Comparison of ENCODE assay signal across 8 cellular contexts in the genomic region with DNA sequence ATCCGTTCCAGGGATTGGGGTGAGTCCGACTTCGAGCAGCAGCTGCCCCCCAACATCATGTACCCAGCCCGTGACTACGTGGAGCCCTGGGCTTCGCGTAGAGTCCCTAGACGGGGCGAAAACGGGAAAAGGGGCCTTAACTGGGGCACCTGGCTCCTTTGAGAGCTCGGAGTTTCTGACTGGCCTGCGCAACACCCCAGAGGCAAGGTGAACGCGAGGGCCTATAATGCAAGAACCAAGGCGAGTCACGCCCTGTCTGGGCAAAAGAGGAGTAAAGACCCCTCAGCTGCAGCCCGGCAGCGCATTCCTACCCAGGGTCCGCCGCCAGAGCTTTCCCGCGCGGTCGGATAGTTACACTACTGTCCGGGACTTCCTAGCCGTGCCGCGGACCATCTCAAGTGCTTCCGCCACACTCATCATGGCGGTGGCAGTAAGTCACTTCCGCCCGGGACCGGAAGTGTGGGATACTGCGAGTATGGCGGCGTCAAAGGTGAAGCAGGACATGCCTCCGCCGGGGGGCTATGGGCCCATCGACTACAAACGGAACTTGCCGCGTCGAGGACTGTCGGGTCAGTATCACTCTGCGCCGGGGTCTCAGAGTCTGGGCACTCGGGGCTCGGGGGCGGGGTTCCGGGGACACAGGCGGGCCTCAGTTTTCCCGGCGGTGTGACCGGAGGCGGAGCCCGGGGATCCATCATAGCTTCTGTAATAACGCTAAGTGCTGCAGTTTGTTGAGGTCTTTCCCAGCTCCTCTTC. TPM values are rescaled to one million over a fixed set of nuclear protein-coding genes. Genes with fewer than 3 reads are reported as not detected.
DNase-seq lines count a peak whose midpoint lies in the region; ATAC-seq and TF ChIP-seq lines count a peak whose summit lies in the region.

A gene (plus strand): TSS at position 462 of the 756 bp plus-strand sequence. CDS start 14 bp downstream, at position 476.

- no peaks in the 10 kb centered on the region for H3K9me3 Mint-ChIP-seq in activated T-cell treated with anti-CD3 and anti-CD28 coated beads, Interleukin-2, amount 50 U/mL, for 4 hours

- H3K36me3 ChIP-seq in KMS-11 (ENCODE audit: insufficient read depth) (no peaks in the 10 kb centered on the region; the same call in none of the 2 replicates), Panc1 (ENCODE audit: control insufficient read depth, insufficient read depth, low read length) (0 out of 2 replicates have a peak, but pooled peaks cover 2% of the 10 kb centered on the region), esophagus squamous epithelium (peaks cover 0 to 20% (median 13%) of the 10 kb centered on the region in 3 donors), muscle layer of duodenum (ENCODE audit: control insufficient read depth in 1 of 2, insufficient read depth in 2 of 2, low read length in 2 of 2) (peaks cover 4 to 13% of the 10 kb centered on the region in 2 donors)

- POLR2A ChIA-PET in Panc1 (lab: Charles Lee), result no interaction called here

- TF ChIP-seq CTCF in KMS-11 (conservative IDR thresholded peaks at IDR 0.05; ENCODE audit: low read depth, low read length) (no peak), Panc1 (IDR thresholded peaks at IDR 0.05) (no peak), esophagus squamous epithelium (IDR thresholded peaks at IDR 0.05) (peak in 2 of 6 experiments; percentile 3 to 20)

- H2AFZ ChIP-seq in KMS-11 (ENCODE audit: low read depth), result peak within 1 kb of the TSS; percentile 82

- H3K27me3 Mint-ChIP-seq in activated T-cell treated with anti-CD3 and anti-CD28 coated beads, Interleukin-2, amount 50 U/mL, for 4 hours (ENCODE audit: low read depth), result no peaks in the 10 kb centered on the region

- H3K4me3 Mint-ChIP-seq in activated T-cell treated with anti-CD3 and anti-CD28 coated beads, Interleukin-2, amount 50 U/mL, for 4 hours, result peak within 1 kb of the TSS; percentile 92

- H3K27ac ChIP-seq in KMS-11 (peak within 1 kb of the TSS; percentile 53), Panc1 (ENCODE audit: low read length) (peak within 1 kb of the TSS; percentile 84), esophagus squamous epithelium (peak within 1 kb of the TSS; percentile 88 to 93 (median 90)), muscle layer of duodenum (ENCODE audit: low read length) (peak within 1 kb of the TSS; percentile 75)

- H3K4me1 ChIP-seq in KMS-11 (ENCODE audit: low read depth, poor library complexity, severe bottlenecking) (peaks cover 16% of the 10 kb centered on the region), Panc1 (ENCODE audit: control insufficient read depth, insufficient read depth, low read length) (no peaks in the 10 kb centered on the region), esophagus squamous epithelium (peaks cover 18 to 57% (median 28%) of the 10 kb centered on the region in 3 donors), muscle layer of duodenum (ENCODE audit: control insufficient read depth in 1 of 2, insufficient read depth in 2 of 2, low read length in 2 of 2) (peaks cover 0 to 37% of the 10 kb centered on the region in 2 donors)

- peak within 1 kb of the TSS; percentile 83 for H3K4me2 ChIP-seq in KMS-11

- intact Hi-C loops in Panc1 (cut with micrococcal nuclease; ENCODE audit: unreplicated experiment), result no loop called here
- intact Hi-C loops in esophagus squamous epithelium (cut with DNase I), result no loop called here

- peaks cover 38% of the 10 kb centered on the region for H3K79me2 ChIP-seq in KMS-11 (ENCODE audit: insufficient read depth, low read depth)

- H3K9me3 ChIP-seq in Panc1 (ENCODE audit: control insufficient read depth, insufficient read depth, low read depth, low read length) (no peaks in the 10 kb centered on the region), esophagus squamous epithelium (no peaks in the 10 kb centered on the region), muscle layer of duodenum (ENCODE audit: control insufficient read depth in 1 of 2, low read length in 2 of 2) (no peaks in the 10 kb centered on the region)

- CTCF ChIA-PET in Panc1 (lab: Charles Lee), result no interaction called here

- no peaks in the 10 kb centered on the region for H3K27me3 ChIP-seq in KMS-11 (ENCODE audit: insufficient read depth, low read depth)
- no peaks in the 10 kb centered on the region for H3K27me3 ChIP-seq in Panc1 (ENCODE audit: control insufficient read depth, insufficient read depth, low read length)
- no peaks in the 10 kb centered on the region for H3K27me3 ChIP-seq in esophagus squamous epithelium
- H3K27me3 ChIP-seq in muscle layer of duodenum (ENCODE audit: low read depth, low read length), result no peaks in the 10 kb centered on the region

- H3K9ac ChIP-seq in KMS-11, result peak within 1 kb of the TSS; percentile 61

- peaks cover 27% of the 10 kb centered on the region for H3K4me1 Mint-ChIP-seq in activated T-cell treated with anti-CD3 and anti-CD28 coated beads, Interleukin-2, amount 50 U/mL, for 4 hours (ENCODE audit: low read depth)

- WGBS in esophagus squamous epithelium, 2 donors, result 3 to 6% methylated on average over 31 to 32 of the region's 57 CpGs

- peaks cover 12% of the 10 kb centered on the region for H3K36me3 Mint-ChIP-seq in activated T-cell treated with anti-CD3 and anti-CD28 coated beads, Interleukin-2, amount 50 U/mL, for 4 hours (ENCODE audit: insufficient read depth)

- ATAC-seq in GM21737 (IDR thresholded peaks at IDR 0.05; ENCODE audit: unreplicated experiment) (peak; percentile 87), Panc1 (peak; percentile 96)
- peak; percentile 92 to 93 for ATAC-seq in activated T-cell treated with anti-CD3 and anti-CD28 coated beads, Interleukin-2, amount 50 U/mL, for 4 hours

- H3K4me3 ChIP-seq in KMS-11 (IDR thresholded peaks at IDR 0.05; ENCODE audit: insufficient read depth, low read depth, low read length), result peak within 1 kb of the TSS; percentile 26
- peak within 1 kb of the TSS; percentile 73 to 80 for H3K4me3 ChIP-seq in Panc1 (ENCODE audit: low read depth in 2 of 2, low read length in 2 of 2)
- H3K4me3 ChIP-seq in esophagus squamous epithelium, result peak within 1 kb of the TSS; percentile 67 to 88 (median 82)
- peak within 1 kb of the TSS; percentile 82 to 91 for H3K4me3 ChIP-seq in muscle layer of duodenum (ENCODE audit: low read depth in 1 of 2, low read length in 2 of 2)

- TF ChIP-seq POLR2A in esophagus squamous epithelium (IDR thresholded peaks at IDR 0.05), result peak in 3 of 4 donors; percentile 9 to 69 (median 44)

- TSS peak; percentile 96 for BruUV-seq in Panc1 (replicated peaks; lab: Mats Ljungman, UMichigan)

- H4K20me1 ChIP-seq in KMS-11 (ENCODE audit: insufficient read depth), result no peaks in the 10 kb centered on the region

- in situ Hi-C loops in Panc1 (cut with HindIII; ENCODE audit: low pct_unique_long_range_greater_than_20kb, low sequenced_read_pairs), result no loop called here

- peak; percentile 92 for DNase-seq in DMS53 (lab: John Stamatoyannopoulos, UW)
- DNase-seq in Panc1 (ENCODE audit: low read depth, low spot score), result no peak
- peak; percentile 92 for DNase-seq in activated T-cell treated with anti-CD3 and anti-CD28 coated beads, Interleukin-2, amount 50 U/mL, for 4 hours
- DNase-seq in esophagus squamous epithelium (lab: John Stamatoyannopoulos, UW), result peak; percentile 54
- DNase-seq in stimulated activated CD8-positive, alpha-beta memory T cell treated with anti-CD3 and anti-CD28 coated beads, Interleukin-7, amount 100 ng/mL, for 24 hours (ENCODE audit: low read depth), result peak; percentile 93

RNA-seq across cellular contexts. Expression of the gene that starts here (rescaled TPM):
- total RNA-seq in Panc1 (2021; ENCODE audit: unreplicated experiment) (287 TPM), esophagus squamous epithelium (10 to 100 TPM; 44.6 to 88.7 (median 56.0) TPM)
- polyA plus RNA-seq in Panc1 (2012; ENCODE audit: insufficient read length), result 549 TPM
- 100 to 1,000 TPM; 431 to 445 (median 436) TPM for total RNA-seq in activated T-cell treated with anti-CD3 and anti-CD28 coated beads, Interleukin-2, amount 50 U/mL, for 4 hours

Comparison
In these comparisons a context has a peak if more than half of its experiments do, and no peak if none do; other contexts are left out.
1. H3K4me3 ChIP-seq: peak in every context shown above with its lines; median percentile 86 in muscle layer of duodenum; 82 in esophagus squamous epithelium; 76 in Panc1; 26 in KMS-11.